ENCODE assay signal across 1 cellular context in the genomic region with DNA sequence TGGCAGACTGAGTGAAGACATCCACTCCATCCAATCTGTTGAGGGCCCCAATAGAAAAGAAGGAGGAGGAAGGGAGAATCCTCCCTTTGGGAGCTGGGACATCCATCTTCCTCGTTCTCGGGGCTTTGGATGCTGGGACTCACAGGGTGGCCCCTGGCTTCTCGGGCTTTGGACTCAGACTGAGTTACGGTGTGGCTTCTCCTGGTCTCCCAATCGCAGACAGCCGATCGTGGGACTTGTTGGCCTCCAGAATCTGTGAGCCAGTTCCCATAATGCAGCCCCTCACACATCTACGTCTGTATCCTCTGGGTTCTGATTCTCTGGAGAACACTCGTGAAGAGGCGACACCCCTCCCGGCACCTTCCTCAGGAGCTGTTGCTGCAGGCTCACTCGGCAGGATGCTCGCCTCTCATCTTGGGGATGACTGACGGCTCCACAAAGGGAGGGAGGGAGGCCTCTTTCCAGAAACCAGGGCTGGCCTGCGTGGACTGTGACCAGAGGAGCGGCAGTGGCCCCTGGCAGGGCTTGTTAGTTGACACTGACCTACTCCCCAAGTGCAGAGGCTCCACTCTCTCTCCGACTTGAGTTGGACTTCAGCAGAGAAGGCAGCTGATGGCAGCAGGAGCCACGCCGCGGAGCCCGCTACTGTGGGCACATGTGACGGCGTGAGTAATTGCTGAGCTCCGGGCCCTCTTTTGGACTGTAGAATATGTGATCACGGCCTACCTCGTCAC.
TF ChIP-seq lines count a peak whose summit lies in the region.

No MANE protein-coding gene starts in this region.

TF ChIP-seq in HepG2, 621 proteins besides CTCF, POLR2A, EP300 and RAD21:
- TF ChIP-seq, protein P1, sequence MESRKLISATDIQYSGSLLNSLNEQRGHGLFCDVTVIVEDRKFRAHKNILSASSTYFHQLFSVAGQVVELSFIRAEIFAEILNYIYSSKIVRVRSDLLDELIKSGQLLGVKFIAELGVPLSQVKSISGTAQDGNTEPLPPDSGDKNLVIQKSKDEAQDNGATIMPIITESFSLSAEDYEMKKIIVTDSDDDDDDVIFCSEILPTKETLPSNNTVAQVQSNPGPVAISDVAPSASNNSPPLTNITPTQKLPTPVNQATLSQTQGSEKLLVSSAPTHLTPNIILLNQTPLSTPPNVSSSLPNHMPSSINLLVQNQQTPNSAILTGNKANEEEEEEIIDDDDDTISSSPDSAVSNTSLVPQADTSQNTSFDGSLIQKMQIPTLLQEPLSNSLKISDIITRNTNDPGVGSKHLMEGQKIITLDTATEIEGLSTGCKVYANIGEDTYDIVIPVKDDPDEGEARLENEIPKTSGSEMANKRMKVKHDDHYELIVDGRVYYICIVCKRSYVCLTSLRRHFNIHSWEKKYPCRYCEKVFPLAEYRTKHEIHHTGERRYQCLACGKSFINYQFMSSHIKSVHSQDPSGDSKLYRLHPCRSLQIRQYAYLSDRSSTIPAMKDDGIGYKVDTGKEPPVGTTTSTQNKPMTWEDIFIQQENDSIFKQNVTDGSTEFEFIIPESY (CRISPR knock-in tag; IDR thresholded peaks at IDR 0.05): peak; percentile 51; the same call in 1 of the 2 replicates
- TF ChIP-seq MTA1 (CRISPR knock-in tag; IDR thresholded peaks at IDR 0.05; ENCODE audit: borderline replicate concordance) (no peak), FOXA1 (IDR thresholded peaks at IDR 0.05) (no peak), FOXA1 (CRISPR knock-in tag; IDR thresholded peaks at IDR 0.05) (no peak)
